17 cellular contexts compared by ENCODE assay signal in the genomic region with DNA sequence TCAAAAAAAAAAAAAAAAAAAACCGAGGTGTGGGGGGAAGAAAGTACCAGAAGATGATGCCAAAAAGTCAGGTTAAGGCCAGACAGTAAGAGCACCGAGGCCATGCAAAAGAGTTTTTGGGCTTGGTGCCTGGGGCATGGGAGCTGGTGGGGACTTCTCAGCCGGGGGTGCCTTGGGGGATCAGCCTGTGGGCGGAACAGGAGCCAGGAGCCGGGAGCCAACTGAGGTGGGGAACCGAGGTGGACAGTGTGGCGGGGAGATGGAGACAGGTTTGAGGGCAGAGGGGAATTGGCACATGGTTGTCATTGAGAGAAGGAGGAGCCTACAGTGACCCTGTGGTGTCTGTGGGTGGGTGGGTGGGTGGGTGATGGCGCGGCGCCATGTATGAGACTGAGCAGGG. TPM values are rescaled to one million over a fixed set of nuclear protein-coding genes. Genes with fewer than 3 reads are reported as not detected.
DNase-seq lines count a peak whose midpoint lies in the region; ATAC-seq and TF ChIP-seq lines count a peak whose summit lies in the region.
"Had no signal": no experiment of that assay in that cellular context is flagged by ENCODE, and none has a peak within 500 bp of the region (broad histone marks: within the 10 kb centered on the region; RNA-seq: fewer than 3 reads in every experiment).

No MANE protein-coding gene starts in this region.

- no peaks in the 10 kb centered on the region for H3K79me1 ChIP-seq in IMR-90 (ENCODE audit: low read depth in 1 of 2, low read length in 2 of 2)

- dilution Hi-C loops in IMR-90 (cut with HindIII; ENCODE audit: low sequenced_read_pairs, unreplicated experiment) = no loop called here

- H3K9me1 ChIP-seq in IMR-90 (ENCODE audit: insufficient read depth, low read length) = no peaks in the 10 kb centered on the region; the same call in 1 of the 2 replicates

- H4K91ac ChIP-seq in IMR-90 (ENCODE audit: insufficient read depth, low read depth, low read length) = no peak overlapping the region

- H2BK20ac ChIP-seq in IMR-90 (ENCODE audit: low read depth, low read length) = no peak overlapping the region

- no peak overlapping the region for H2BK5ac ChIP-seq in IMR-90 (ENCODE audit: low read depth, low read length, poor library complexity, severe bottlenecking)

- H3K4me1 ChIP-seq in IMR-90 (ENCODE audit: control insufficient read depth, insufficient read depth, low read length) = no peaks in the 10 kb centered on the region
- no peaks in the 10 kb centered on the region for H3K4me1 ChIP-seq in osteoblast (ENCODE audit: insufficient read depth, low read length)
- H3K4me1 ChIP-seq in upper lobe of right lung = no peaks in the 10 kb centered on the region
- H3K4me1 ChIP-seq: Caco-2 had no signal

- H3K18ac ChIP-seq in IMR-90 (ENCODE audit: low read depth, low read length) = no peak overlapping the region

- no peak overlapping the region for H2BK120ac ChIP-seq in IMR-90 (ENCODE audit: low read depth, low read length)

- no peak overlapping the region for H3K23ac ChIP-seq in IMR-90 (ENCODE audit: low read depth, low read length)

- H3K4me3 ChIP-seq in IMR-90 (ENCODE audit: insufficient read depth, low read depth, low read length) (no peak overlapping the region), osteoblast (ENCODE audit: insufficient read depth, low read length) (no peak overlapping the region), upper lobe of right lung (no peak overlapping the region), brain microvascular endothelial cell (ENCODE audit: low read depth, low read length) (no peak overlapping the region)
- H3K4me3 ChIP-seq: GM12878, GM23248 had no signal

- H3K9ac ChIP-seq in IMR-90 (ENCODE audit: low read depth, low read length) = no peak overlapping the region
- H3K9ac ChIP-seq: GM23248 had no signal

- TF ChIP-seq CTCF in IMR-90 (conservative IDR thresholded peaks at IDR 0.05; ENCODE audit: low read depth, low read length) (no peak), osteoblast (IDR thresholded peaks at IDR 0.05; ENCODE audit: extremely low read depth, low read depth, low read length) (no peak), upper lobe of right lung (IDR thresholded peaks at IDR 0.05) (no peak), brain microvascular endothelial cell (IDR thresholded peaks at IDR 0.05; ENCODE audit: low read depth, low read length, missing control alignments) (no peak)

- no peak for ATAC-seq in IMR-90 (ENCODE audit: low read depth)
- ATAC-seq in upper lobe of right lung = no peak
- ATAC-seq: CD8-positive, alpha-beta T cell; GM12878 had no signal

- no peak overlapping the region for H4K5ac ChIP-seq in IMR-90 (ENCODE audit: low read depth, low read length)

- no peak overlapping the region for H4K8ac ChIP-seq in IMR-90 (ENCODE audit: low read depth in 2 of 2, low read length in 2 of 2)

- no TSS peak for BruUV-seq in IMR-90 (replicated peaks; lab: Mats Ljungman, UMichigan)

- H2AFZ ChIP-seq in IMR-90 (replicated peaks; ENCODE audit: low read length, poor library complexity) (no peak overlapping the region), osteoblast (ENCODE audit: low read length) (no peak overlapping the region)
- H2AFZ ChIP-seq: GM23248 had no signal

- no peaks in the 10 kb centered on the region for H4K20me1 ChIP-seq in IMR-90 (ENCODE audit: insufficient read depth, low read length)
- no peaks in the 10 kb centered on the region for H4K20me1 ChIP-seq in osteoblast (ENCODE audit: insufficient read depth, low read length)

- peak overlapping the region; percentile 50 for H2AK9ac ChIP-seq in IMR-90 (replicated peaks; ENCODE audit: low read depth, low read length, poor library complexity)

- no peaks in the 10 kb centered on the region for H3K79me2 ChIP-seq in osteoblast (ENCODE audit: insufficient read depth, low read length)

- no peaks in the 10 kb centered on the region for H3K36me3 ChIP-seq in IMR-90 (ENCODE audit: control insufficient read depth, insufficient read depth, low read length)
- no peaks in the 10 kb centered on the region for H3K36me3 ChIP-seq in osteoblast (ENCODE audit: insufficient read depth, low read length)
- H3K36me3 ChIP-seq in upper lobe of right lung = no peaks in the 10 kb centered on the region
- no peaks in the 10 kb centered on the region for H3K36me3 ChIP-seq in brain microvascular endothelial cell (replicated peaks)

- H3K27me3 ChIP-seq in IMR-90 (ENCODE audit: control insufficient read depth, insufficient read depth, low read length) (peaks cover 6% of the 10 kb centered on the region), osteoblast (ENCODE audit: insufficient read depth, low read length) (peaks cover 12% of the 10 kb centered on the region), upper lobe of right lung (no peaks in the 10 kb centered on the region), brain microvascular endothelial cell (replicated peaks) (no peaks in the 10 kb centered on the region)

- intact Hi-C loops in IMR-90 (cut with micrococcal nuclease) = no loop called here
- intact Hi-C loops in upper lobe of right lung (cut with DNase I) = no loop called here

- in situ Hi-C loops in IMR-90 (cut with MboI; ENCODE audit: low sequenced_read_pairs) (no loop called here), brain microvascular endothelial cell (cut with HindIII; ENCODE audit: low pct_ligation_motif_present, low sequenced_read_pairs) (no loop called here)

- TF ChIP-seq POLR2A in IMR-90 (IDR thresholded peaks at IDR 0.05; ENCODE audit: low read depth, low read length) = no peak

- H3K4me2 ChIP-seq in IMR-90 (ENCODE audit: low read depth, low read length) = no peak overlapping the region
- no peak overlapping the region for H3K4me2 ChIP-seq in osteoblast (ENCODE audit: insufficient read depth, low read length)

- H3K4ac ChIP-seq in IMR-90 (ENCODE audit: low read depth, low read length) = no peak overlapping the region

- H2AK5ac ChIP-seq in IMR-90 (ENCODE audit: low read depth, low read length) = no peak overlapping the region

- WGBS in IMR-90 (ENCODE audit: extremely low coverage in 2 of 2, insufficient read length in 1 of 2), 2 experiments = no CpG with 5 or more reads among the region's 10 CpGs

- H3K9me3 ChIP-seq in IMR-90 (ENCODE audit: control insufficient read depth, insufficient read depth, low read length) = no peaks in the 10 kb centered on the region
- no peaks in the 10 kb centered on the region for H3K9me3 ChIP-seq in osteoblast (ENCODE audit: low read depth, low read length)
- H3K9me3 ChIP-seq in upper lobe of right lung = no peaks in the 10 kb centered on the region
- H3K9me3 ChIP-seq: Caco-2 had no signal

- no peak overlapping the region for H3K14ac ChIP-seq in IMR-90 (replicated peaks; ENCODE audit: low read depth, low read length)

- POLR2A ChIA-PET in IMR-90 (lab: Charles Lee; ENCODE audit: unreplicated experiment) = no interaction called here

- no peak overlapping the region for H2BK15ac ChIP-seq in IMR-90 (ENCODE audit: low read depth, low read length)

- H3K27ac ChIP-seq in IMR-90 (ENCODE audit: insufficient read depth, low read length) = no peak overlapping the region
- H3K27ac ChIP-seq in osteoblast (ENCODE audit: low read depth, low read length) = no peak overlapping the region
- no peak overlapping the region for H3K27ac ChIP-seq in upper lobe of right lung
- no peak overlapping the region for H3K27ac ChIP-seq in brain microvascular endothelial cell
- H3K27ac ChIP-seq: GM23248 had no signal

- TF ChIP-seq RAD21 in IMR-90 (IDR thresholded peaks at IDR 0.05; ENCODE audit: low read length) = no peak

- H3K56ac ChIP-seq in IMR-90 (ENCODE audit: extremely low read depth, insufficient read depth, low read length) = no peak overlapping the region

- CTCF ChIA-PET in IMR-90 (lab: Yijun Ruan, JAX) = interaction anchor here (0.6 kb wide), 1 partner anchor 62 kb away, joined by 3 read pairs; no protein-coding TSS in a partner anchor

- DNase-seq in IMR-90 (no peak), osteoblast (ENCODE audit: insufficient read length, low spot score, missing footprints) (peak; percentile 44), upper lobe of right lung (peak; percentile 54), brain microvascular endothelial cell (no peak), NCI-H187 treated with DMSO at 0.1 percent for 48 hours (lab: John Stamatoyannopoulos, UW) (no peak), GDM1 (lab: John Stamatoyannopoulos, UW) (no peak)
- DNase-seq: C1 segment of cervical spinal cord; Caco-2; CD4-positive, CD25-positive, alpha-beta regulatory T cell; CD8-positive, alpha-beta T cell; DMS153; DND-41; GM23248; H7; HFFc6 had no signal

TF ChIP-seq in IMR-90, 13 proteins besides CTCF, POLR2A, EP300 and RAD21 (continues in another document):
- TF ChIP-seq, protein P1, sequence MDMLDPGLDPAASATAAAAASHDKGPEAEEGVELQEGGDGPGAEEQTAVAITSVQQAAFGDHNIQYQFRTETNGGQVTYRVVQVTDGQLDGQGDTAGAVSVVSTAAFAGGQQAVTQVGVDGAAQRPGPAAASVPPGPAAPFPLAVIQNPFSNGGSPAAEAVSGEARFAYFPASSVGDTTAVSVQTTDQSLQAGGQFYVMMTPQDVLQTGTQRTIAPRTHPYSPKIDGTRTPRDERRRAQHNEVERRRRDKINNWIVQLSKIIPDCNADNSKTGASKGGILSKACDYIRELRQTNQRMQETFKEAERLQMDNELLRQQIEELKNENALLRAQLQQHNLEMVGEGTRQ (IDR thresholded peaks at IDR 0.05; ENCODE audit: low read depth, low read length) = no peak
- TF ChIP-seq RFX5 (IDR thresholded peaks at IDR 0.05; ENCODE audit: low read depth, low read length) = no peak
- no peak for TF ChIP-seq MAZ (IDR thresholded peaks at IDR 0.05; ENCODE audit: borderline replicate concordance, low read depth, low read length)
- no peak for TF ChIP-seq FOS (IDR thresholded peaks at IDR 0.05; ENCODE audit: low read depth, low read length)
- TF ChIP-seq RCOR1 (IDR thresholded peaks at IDR 0.05; ENCODE audit: insufficient replicate concordance, low read length) = no peak
- TF ChIP-seq SMC3 (IDR thresholded peaks at IDR 0.05; ENCODE audit: low read depth, low read length) = no peak
- TF ChIP-seq NFE2L2 (IDR thresholded peaks at IDR 0.05; ENCODE audit: low read depth, low read length) = no peak
- TF ChIP-seq, protein P2, sequence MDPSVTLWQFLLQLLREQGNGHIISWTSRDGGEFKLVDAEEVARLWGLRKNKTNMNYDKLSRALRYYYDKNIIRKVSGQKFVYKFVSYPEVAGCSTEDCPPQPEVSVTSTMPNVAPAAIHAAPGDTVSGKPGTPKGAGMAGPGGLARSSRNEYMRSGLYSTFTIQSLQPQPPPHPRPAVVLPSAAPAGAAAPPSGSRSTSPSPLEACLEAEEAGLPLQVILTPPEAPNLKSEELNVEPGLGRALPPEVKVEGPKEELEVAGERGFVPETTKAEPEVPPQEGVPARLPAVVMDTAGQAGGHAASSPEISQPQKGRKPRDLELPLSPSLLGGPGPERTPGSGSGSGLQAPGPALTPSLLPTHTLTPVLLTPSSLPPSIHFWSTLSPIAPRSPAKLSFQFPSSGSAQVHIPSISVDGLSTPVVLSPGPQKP (IDR thresholded peaks at IDR 0.05; ENCODE audit: borderline replicate concordance, low read depth, low read length) = no peak

RNA-seq across cellular contexts. Expression of a gene that starts 33.2 kb away (rescaled TPM):
- total RNA-seq in IMR-90 (2012; rRNA removed) (0.18 and 0.28 TPM in 2 replicates), osteoblast (5.4 and 10.0 TPM in 2 replicates), upper lobe of right lung (7.8 TPM)
- 0.26 and 0.30 TPM in 2 replicates for polyA plus RNA-seq in IMR-90 (2012; rRNA removed)
- 0.11 and 0.23 TPM in 2 replicates for polyA plus RNA-seq in IMR-90 (2012; cell fraction: cytosol; rRNA removed)
- polyA plus RNA-seq in IMR-90 (2012; cell fraction: nucleus; rRNA removed; ENCODE audit: low replicate concordance) = 0.44 and 0.60 TPM in 2 replicates
- total RNA-seq: A172; Caco-2; CD4-positive, CD25-positive, alpha-beta regulatory T cell; CD8-positive, alpha-beta T cell had no signal
- polyA plus RNA-seq: CD4-positive, CD25-positive, alpha-beta regulatory T cell had no signal

Comparison
In these comparisons a context has a peak if more than half of its experiments do, and no peak if none do; other contexts are left out.
1. DNase-seq: peak in osteoblast (single experiment) and upper lobe of right lung (single experiment); none in IMR-90 (single experiment), brain microvascular endothelial cell (single experiment), NCI-H187 treated with DMSO at 0.1 percent for 48 hours (single experiment) and GDM1 (single experiment).